ENCODE assay signal across 24 cellular contexts in the genomic region with DNA sequence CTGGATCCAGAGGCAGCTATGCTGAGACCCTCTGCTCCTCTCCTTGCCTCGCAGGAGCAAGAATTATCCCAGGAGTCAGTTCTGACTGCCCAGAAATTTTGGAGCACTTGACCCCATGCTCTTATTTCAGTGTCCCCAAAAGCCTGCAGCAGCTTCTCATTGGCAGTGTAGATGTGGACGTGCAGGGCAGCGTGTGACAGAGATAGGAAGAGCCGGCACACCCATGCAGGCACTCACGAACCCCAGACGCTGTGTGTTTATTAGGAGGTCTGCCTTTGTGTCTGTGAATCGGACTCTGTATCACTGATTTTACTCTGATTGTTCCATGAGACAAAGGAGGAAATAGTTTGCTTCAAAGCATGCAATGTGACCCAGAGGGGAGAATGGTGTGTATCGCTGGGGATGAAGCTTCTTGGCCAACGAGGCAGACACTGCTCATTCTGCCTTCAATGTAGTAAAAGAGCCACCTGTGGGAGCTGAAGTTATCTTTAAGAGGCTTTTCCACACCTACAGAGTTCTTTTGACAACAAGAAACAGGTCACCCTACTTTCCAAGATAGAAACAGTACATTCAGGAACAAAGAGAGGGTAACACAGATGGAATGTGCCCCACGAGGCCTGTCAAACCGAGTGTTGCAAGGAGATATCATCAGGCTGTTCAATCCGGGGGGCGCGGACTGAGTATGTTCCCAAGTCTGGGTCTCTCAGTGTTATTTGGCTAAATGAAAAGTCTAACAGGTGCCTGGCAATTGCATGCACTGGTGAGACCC.
"Had no signal": no experiment of that assay in that cellular context is flagged by ENCODE, and none has a peak within 500 bp of the region (broad histone marks: within the 10 kb centered on the region; RNA-seq: fewer than 3 reads in every experiment).

No MANE protein-coding gene starts in this region.

- H3K4me1 ChIP-seq: gastrocnemius medialis, left lung, parathyroid adenoma, prostate gland, sigmoid colon had no signal

- H3K27ac ChIP-seq: gastrocnemius medialis, heart right ventricle, left lung, parathyroid adenoma, prostate gland, sigmoid colon, skin epidermis, stomach, thoracic aorta had no signal

- H3K4me1 Mint-ChIP-seq: naive B cell had no signal

- H3K36me3 ChIP-seq: gastrocnemius medialis, heart right ventricle, left lung, prostate gland, sigmoid colon, stomach, thoracic aorta, transverse colon had no signal

- H3K4me3 ChIP-seq: gastrocnemius medialis, heart right ventricle, left lung, lung, prostate gland, sigmoid colon, skin epidermis, stomach, thoracic aorta, transverse colon had no signal

- H3K36me3 Mint-ChIP-seq: naive B cell had no signal

- ATAC-seq: esophagus mucosa, gastrocnemius medialis, left lung had no signal

- H3K27me3 ChIP-seq: dorsolateral prefrontal cortex, gastrocnemius medialis, heart right ventricle, left lung, sigmoid colon, stomach, transverse colon had no signal

- H3K4me3 Mint-ChIP-seq: naive B cell, nephron progenitor cell had no signal

- DNase-seq: central memory CD4-positive, alpha-beta T cell; cortex of kidney; dorsolateral prefrontal cortex; effector CD8-positive, alpha-beta T cell; gastrocnemius medialis; heart right ventricle; islet precursor cell; left lung; mesenchymal stem cell; naive B cell; nephron progenitor cell; nucleus accumbens; sigmoid colon; stimulated activated CD4-positive, alpha-beta T cell treated with anti-CD3 and anti-CD28 coated beads, Interleukin-2, amount 100 ng/mL, for 24 hours; stimulated activated naive CD4-positive, alpha-beta T cell; stomach; substantia nigra; transverse colon had no signal

- H3K9me3 ChIP-seq: gastrocnemius medialis, heart right ventricle, left lung, prostate gland, sigmoid colon, stomach, thoracic aorta, transverse colon had no signal

- H3K27ac Mint-ChIP-seq: nephron progenitor cell had no signal
